Comparison of ENCODE assay signal across 1 cellular context in the genomic region with DNA sequence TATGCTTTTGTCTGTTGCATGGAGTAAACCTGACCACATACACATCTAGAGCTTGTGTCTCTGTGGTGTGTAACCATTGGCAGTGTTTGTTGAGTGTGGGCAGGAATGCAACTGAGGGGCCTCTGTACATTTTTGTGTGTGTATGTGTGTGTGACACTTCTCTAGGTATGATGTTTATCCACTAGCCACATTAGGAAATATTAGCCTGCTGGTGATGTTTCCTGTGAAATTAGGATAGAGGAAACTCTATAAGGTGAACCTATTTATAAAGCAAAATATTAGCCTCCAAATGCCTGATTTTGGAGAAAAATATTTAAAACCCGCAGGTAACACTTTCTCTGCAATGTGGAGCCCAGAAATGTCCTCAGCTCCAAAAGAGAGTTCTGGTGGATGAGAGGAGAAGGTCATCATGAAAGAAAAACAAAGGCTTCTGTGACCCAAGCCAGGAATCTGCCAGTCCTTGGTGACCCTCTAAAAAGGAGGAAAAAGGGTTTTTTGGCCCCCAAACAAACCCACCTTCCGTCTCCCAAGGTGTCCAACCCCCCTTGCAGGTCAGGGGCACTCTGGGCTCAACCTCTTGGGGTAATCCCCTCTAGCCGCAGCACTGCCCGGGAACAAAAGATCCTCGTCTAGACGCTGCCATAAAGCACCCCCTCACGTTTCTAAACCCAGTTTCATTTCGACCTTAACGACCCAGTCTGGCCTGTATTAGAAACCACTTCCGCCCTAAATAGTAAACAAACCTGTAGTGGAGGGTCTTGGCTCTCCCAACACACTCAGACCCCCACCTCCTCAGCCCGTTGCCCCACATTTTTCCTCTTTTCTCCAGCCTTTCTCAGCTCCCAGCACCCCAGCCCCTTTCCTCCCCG.
TF ChIP-seq lines count a peak whose summit lies in the region.

No MANE protein-coding gene starts in this region.

TF ChIP-seq in HepG2, 621 proteins besides CTCF, POLR2A, EP300 and RAD21:
- no peak for TF ChIP-seq CENPT (CRISPR knock-in tag; IDR thresholded peaks at IDR 0.05; ENCODE audit: low read depth)
- TF ChIP-seq, protein P1, sequence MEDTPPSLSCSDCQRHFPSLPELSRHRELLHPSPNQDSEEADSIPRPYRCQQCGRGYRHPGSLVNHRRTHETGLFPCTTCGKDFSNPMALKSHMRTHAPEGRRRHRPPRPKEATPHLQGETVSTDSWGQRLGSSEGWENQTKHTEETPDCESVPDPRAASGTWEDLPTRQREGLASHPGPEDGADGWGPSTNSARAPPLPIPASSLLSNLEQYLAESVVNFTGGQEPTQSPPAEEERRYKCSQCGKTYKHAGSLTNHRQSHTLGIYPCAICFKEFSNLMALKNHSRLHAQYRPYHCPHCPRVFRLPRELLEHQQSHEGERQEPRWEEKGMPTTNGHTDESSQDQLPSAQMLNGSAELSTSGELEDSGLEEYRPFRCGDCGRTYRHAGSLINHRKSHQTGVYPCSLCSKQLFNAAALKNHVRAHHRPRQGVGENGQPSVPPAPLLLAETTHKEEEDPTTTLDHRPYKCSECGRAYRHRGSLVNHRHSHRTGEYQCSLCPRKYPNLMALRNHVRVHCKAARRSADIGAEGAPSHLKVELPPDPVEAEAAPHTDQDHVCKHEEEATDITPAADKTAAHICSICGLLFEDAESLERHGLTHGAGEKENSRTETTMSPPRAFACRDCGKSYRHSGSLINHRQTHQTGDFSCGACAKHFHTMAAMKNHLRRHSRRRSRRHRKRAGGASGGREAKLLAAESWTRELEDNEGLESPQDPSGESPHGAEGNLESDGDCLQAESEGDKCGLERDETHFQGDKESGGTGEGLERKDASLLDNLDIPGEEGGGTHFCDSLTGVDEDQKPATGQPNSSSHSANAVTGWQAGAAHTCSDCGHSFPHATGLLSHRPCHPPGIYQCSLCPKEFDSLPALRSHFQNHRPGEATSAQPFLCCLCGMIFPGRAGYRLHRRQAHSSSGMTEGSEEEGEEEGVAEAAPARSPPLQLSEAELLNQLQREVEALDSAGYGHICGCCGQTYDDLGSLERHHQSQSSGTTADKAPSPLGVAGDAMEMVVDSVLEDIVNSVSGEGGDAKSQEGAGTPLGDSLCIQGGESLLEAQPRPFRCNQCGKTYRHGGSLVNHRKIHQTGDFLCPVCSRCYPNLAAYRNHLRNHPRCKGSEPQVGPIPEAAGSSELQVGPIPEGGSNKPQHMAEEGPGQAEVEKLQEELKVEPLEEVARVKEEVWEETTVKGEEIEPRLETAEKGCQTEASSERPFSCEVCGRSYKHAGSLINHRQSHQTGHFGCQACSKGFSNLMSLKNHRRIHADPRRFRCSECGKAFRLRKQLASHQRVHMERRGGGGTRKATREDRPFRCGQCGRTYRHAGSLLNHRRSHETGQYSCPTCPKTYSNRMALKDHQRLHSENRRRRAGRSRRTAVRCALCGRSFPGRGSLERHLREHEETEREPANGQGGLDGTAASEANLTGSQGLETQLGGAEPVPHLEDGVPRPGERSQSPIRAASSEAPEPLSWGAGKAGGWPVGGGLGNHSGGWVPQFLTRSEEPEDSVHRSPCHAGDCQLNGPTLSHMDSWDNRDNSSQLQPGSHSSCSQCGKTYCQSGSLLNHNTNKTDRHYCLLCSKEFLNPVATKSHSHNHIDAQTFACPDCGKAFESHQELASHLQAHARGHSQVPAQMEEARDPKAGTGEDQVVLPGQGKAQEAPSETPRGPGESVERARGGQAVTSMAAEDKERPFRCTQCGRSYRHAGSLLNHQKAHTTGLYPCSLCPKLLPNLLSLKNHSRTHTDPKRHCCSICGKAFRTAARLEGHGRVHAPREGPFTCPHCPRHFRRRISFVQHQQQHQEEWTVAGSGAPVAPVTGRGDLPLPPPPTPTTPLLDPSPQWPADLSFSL (CRISPR knock-in tag; IDR thresholded peaks at IDR 0.05), result peak; percentile 28; the same call in 1 of the 2 replicates
- no peak for TF ChIP-seq ZNF263 (CRISPR knock-in tag; IDR thresholded peaks at IDR 0.05)
- no peak for TF ChIP-seq PPARG (CRISPR knock-in tag; conservative IDR thresholded peaks at IDR 0.05)
- TF ChIP-seq, protein P2, sequence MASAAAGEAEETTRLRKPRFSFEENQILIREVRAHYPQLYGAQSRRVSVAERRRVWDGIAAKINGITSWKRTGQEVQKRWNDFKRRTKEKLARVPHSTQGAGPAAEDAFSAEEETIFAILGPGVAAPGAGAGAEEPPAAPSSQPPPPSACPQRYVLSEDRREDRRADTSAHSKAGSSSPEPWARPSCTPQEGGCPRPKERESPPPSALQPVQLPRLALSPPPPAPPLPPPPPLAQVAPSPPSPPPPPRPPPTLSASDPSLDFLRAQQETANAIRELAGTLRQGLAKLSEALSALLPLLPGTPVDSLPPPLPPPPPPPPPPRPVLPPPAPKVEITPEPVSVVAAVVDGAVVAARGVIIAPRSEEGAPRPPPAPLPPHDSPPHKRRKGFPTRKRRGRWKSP (CRISPR knock-in tag; IDR thresholded peaks at IDR 0.05), result no peak
- no peak for TF ChIP-seq MAFF (IDR thresholded peaks at IDR 0.05; ENCODE audit: low read depth, low read length)
- TF ChIP-seq CBX2 (IDR thresholded peaks at IDR 0.05; ENCODE audit: low read depth, low read length), result 0 out of 2 replicates have a peak, but pooled peaks have one; percentile 46
- no peak for TF ChIP-seq CBX2 (CRISPR knock-in tag; IDR thresholded peaks at IDR 0.05; ENCODE audit: low read depth)
- no peak for TF ChIP-seq ZNF207 (IDR thresholded peaks at IDR 0.05; ENCODE audit: borderline replicate concordance)
- TF ChIP-seq SAFB2 (CRISPR knock-in tag; IDR thresholded peaks at IDR 0.05; ENCODE audit: borderline replicate concordance, low read depth), result no peak
- TF ChIP-seq THAP11 (CRISPR knock-in tag; IDR thresholded peaks at IDR 0.05), result no peak
